8 cellular contexts compared by ENCODE assay signal in the genomic region with DNA sequence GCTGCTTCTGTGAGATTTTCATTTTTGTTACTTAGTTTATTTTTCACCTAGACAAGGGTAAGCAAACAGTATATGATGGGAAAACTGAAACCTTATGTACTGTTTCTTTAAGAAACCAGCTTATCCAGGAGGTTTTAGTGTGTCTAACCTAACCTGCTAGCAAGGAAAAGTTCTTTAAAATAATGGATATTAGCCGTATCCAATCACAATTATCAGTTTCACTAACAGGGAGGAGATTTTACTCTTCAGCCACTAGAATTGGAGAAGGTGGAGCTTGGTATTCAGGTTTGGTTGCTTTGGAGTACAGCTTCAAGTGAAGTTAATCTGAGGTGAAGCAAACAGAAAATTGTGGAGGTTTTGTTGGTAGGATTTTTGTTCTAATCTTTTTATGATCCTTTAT. TPM values are rescaled to one million over a fixed set of nuclear protein-coding genes. Genes with fewer than 3 reads are reported as not detected.
DNase-seq lines count a peak whose midpoint lies in the region; ATAC-seq and TF ChIP-seq lines count a peak whose summit lies in the region.

No MANE protein-coding gene starts in this region.

- no peaks in the 10 kb centered on the region; the same call in 1 of the 2 replicates for H3F3A ChIP-seq in SU-DHL-6 (ENCODE audit: insufficient read depth)

- peaks cover 48% of the 10 kb centered on the region for H3K4me1 ChIP-seq in vagina

- no peak for TF ChIP-seq CTCF in AG04449 (IDR thresholded peaks at IDR 0.05; ENCODE audit: insufficient read depth, low read length, missing control alignments)
- no peak for TF ChIP-seq CTCF in SU-DHL-6 (IDR thresholded peaks at IDR 0.05; ENCODE audit: insufficient read depth, low read length, poor library complexity, severe bottlenecking)
- TF ChIP-seq CTCF in vagina (IDR thresholded peaks at IDR 0.05), result no peak

- intact Hi-C loops in vagina (cut with DNase I), result no loop called here

- peak; percentile 72 for ATAC-seq in GM18498 (IDR thresholded peaks at IDR 0.05; ENCODE audit: unreplicated experiment)
- ATAC-seq in HG02973 (IDR thresholded peaks at IDR 0.05; ENCODE audit: unreplicated experiment), result peak; percentile 77

- H3K79me2 ChIP-seq in SU-DHL-6 (ENCODE audit: insufficient read depth, low read length), result peaks cover 99% of the 10 kb centered on the region

- no peaks in the 10 kb centered on the region for H3K9me2 ChIP-seq in SU-DHL-6 (replicated peaks; ENCODE audit: insufficient read depth, low read length)

- H3K9me3 ChIP-seq in SU-DHL-6 (ENCODE audit: insufficient read depth, low read length) (no peaks in the 10 kb centered on the region), vagina (no peaks in the 10 kb centered on the region)

- 0 out of 2 replicates have a peak, but pooled peaks cover 14% of the 10 kb centered on the region for H4K20me1 ChIP-seq in SU-DHL-6 (ENCODE audit: low read depth, low read length)

- H3K4me3 ChIP-seq in AG04449 (ENCODE audit: low read depth, low read length) (peak overlapping the region; percentile 60), SU-DHL-6 (ENCODE audit: insufficient read depth, low read length, poor library complexity, severe bottlenecking) (peak overlapping the region; percentile 51), vagina (peak overlapping the region; percentile 12 to 36)

- TF ChIP-seq POLR2A in vagina (IDR thresholded peaks at IDR 0.05), result no peak

- CTCF ChIA-PET in AG04449 (lab: Yijun Ruan, JAX), result interaction anchor here (1.5 kb wide), 1 partner anchor 11 kb away, joined by 3 read pairs; no protein-coding TSS in a partner anchor

- H3K4me2 ChIP-seq in SU-DHL-6 (ENCODE audit: low read depth, low read length, poor library complexity, severe bottlenecking), result peak overlapping the region; percentile 81

- H3K27ac ChIP-seq in SU-DHL-6 (ENCODE audit: low read depth, low read length), result peak overlapping the region; percentile 20
- no peak overlapping the region for H3K27ac ChIP-seq in vagina

- POLR2A ChIA-PET in AG04449 (lab: Yijun Ruan, JAX), result interaction anchor here (0.5 to 1.9 kb wide), 3 partner anchors 13 to 94 kb away, joined by 3 to 6 read pairs (median 3); a partner anchor contains a TSS

- no peak overlapping the region for H2AFZ ChIP-seq in SU-DHL-6 (ENCODE audit: low read depth, low read length, severe bottlenecking)

- H3K36me3 ChIP-seq in SU-DHL-6 (ENCODE audit: low read length) (no peaks in the 10 kb centered on the region), vagina (no peaks in the 10 kb centered on the region)

- DNase-seq in AG04449 (ENCODE audit: low read depth, low spot score) (peak; percentile 67), NCI-H146 (lab: John Stamatoyannopoulos, UW) (peak; percentile 71), epidermal melanocyte (ENCODE audit: insufficient read length, low spot score) (peak; percentile 28), midbrain (lab: John Stamatoyannopoulos, UW) (peak; percentile 66), vagina (ENCODE audit: extremely low spot score in 2 of 2) (no peak)

- no peaks in the 10 kb centered on the region for H3K27me3 ChIP-seq in SU-DHL-6 (ENCODE audit: low read length)
- H3K27me3 ChIP-seq in vagina, result no peaks in the 10 kb centered on the region

- peak overlapping the region; percentile 41 for H3K9ac ChIP-seq in SU-DHL-6 (ENCODE audit: low read length)

RNA-seq across cellular contexts. Expression of a gene that starts 12.8 kb away (rescaled TPM):
- 87.4 TPM for total RNA-seq in vagina

Comparison
In these comparisons a context has a peak if more than half of its experiments do, and no peak if none do; other contexts are left out.
1. DNase-seq: peak in AG04449 (single experiment), NCI-H146 (single experiment), epidermal melanocyte (single experiment) and midbrain (single experiment); none in vagina (0 of 2).
2. Peak in every context shown above with its lines, with median percentiles within 50 percentile points of each other: H3K4me3 ChIP-seq.